ENCODE assay signal across 21 cellular contexts in genomic region chr3:157078131-157078835, GRCh38.
DNase-seq lines count a peak whose midpoint lies in the region; ATAC-seq and TF ChIP-seq lines count a peak whose summit lies in the region.
"Had no signal": no experiment of that assay in that cellular context is flagged by ENCODE, and none has a peak within 500 bp of the region (broad histone marks: within the 10 kb centered on the region; RNA-seq: fewer than 3 reads in every experiment).

No MANE protein-coding gene starts in this region.

- no peaks in the 10 kb centered on the region for H4K20me1 ChIP-seq in MM.1S (ENCODE audit: insufficient read depth, low read length)

- H3F3A ChIP-seq in MM.1S (ENCODE audit: insufficient read depth, low read length) = no peaks in the 10 kb centered on the region; the same call in 1 of the 2 replicates

- H3K9me2 ChIP-seq in MM.1S (replicated peaks; ENCODE audit: insufficient read depth, low read length) = no peaks in the 10 kb centered on the region

- H3K36me3 ChIP-seq in MM.1S (replicated peaks; ENCODE audit: insufficient read depth, low read length) (no peaks in the 10 kb centered on the region), suprapubic skin (no peaks in the 10 kb centered on the region)
- H3K36me3 ChIP-seq: colonic mucosa, esophagus muscularis mucosa, SJSA1, tibial nerve, WERI-Rb-1 had no signal

- TF ChIP-seq POLR2A in suprapubic skin (IDR thresholded peaks at IDR 0.05) = no peak

- H3K27me3 ChIP-seq in MM.1S (replicated peaks; ENCODE audit: insufficient read depth, low read length) (no peaks in the 10 kb centered on the region), suprapubic skin (no peaks in the 10 kb centered on the region)
- H3K27me3 ChIP-seq: colonic mucosa, esophagus muscularis mucosa, hepatocyte, SJSA1, tibial nerve had no signal

- no peak overlapping the region for H3K27ac ChIP-seq in MM.1S (ENCODE audit: low read length)
- peak overlapping the region; percentile 47 for H3K27ac ChIP-seq in suprapubic skin
- H3K27ac ChIP-seq: colonic mucosa, hepatocyte, SJSA1, WERI-Rb-1 had no signal

- peak overlapping the region; percentile 24 for H3K4me3 ChIP-seq in MM.1S (ENCODE audit: low read length)
- peak overlapping the region; percentile 15 for H3K4me3 ChIP-seq in epithelial cell of proximal tubule (ENCODE audit: low read depth, low read length)
- no peak overlapping the region for H3K4me3 ChIP-seq in suprapubic skin
- H3K4me3 ChIP-seq: colonic mucosa, esophagus muscularis mucosa, GM23338, hepatocyte, SJSA1, tibial nerve had no signal

- peak; percentile 35 for DNase-seq in activated CD8-positive, alpha-beta memory T cell treated with anti-CD3 and anti-CD28 coated beads for 24 hours
- no peak for DNase-seq in activated CD8-positive, alpha-beta memory T cell treated with anti-CD3 and anti-CD28 coated beads, Interleukin-2, amount 50 U/mL, for 4 hours
- DNase-seq in MM.1S (no peak), epithelial cell of proximal tubule (ENCODE audit: low read depth) (no peak), suprapubic skin (ENCODE audit: low spot score in 2 of 2) (no peak)
- DNase-seq in activated T-cell treated with anti-CD3 and anti-CD28 coated beads, Interleukin-2, amount 50 U/mL, for 1 hour = no peak
- DNase-seq: activated naive CD8-positive, alpha-beta T cell treated with anti-CD3 and anti-CD28 coated beads, Interleukin-2, amount 50 U/mL, for 24 hours; DND-41; KBM-7; left colon; naive thymus-derived CD4-positive, alpha-beta T cell; NCI-H1930; WERI-Rb-1 had no signal

- 84% methylated on average over 5 of the region's 5 CpGs for WGBS in suprapubic skin

- H3K79me2 ChIP-seq in MM.1S (ENCODE audit: low read length) = no peaks in the 10 kb centered on the region
- H3K79me2 ChIP-seq: hepatocyte had no signal

- no peaks in the 10 kb centered on the region for H3K9me3 ChIP-seq in MM.1S (replicated peaks; ENCODE audit: insufficient read depth, low read length)
- no peaks in the 10 kb centered on the region for H3K9me3 ChIP-seq in suprapubic skin
- H3K9me3 ChIP-seq: colonic mucosa, esophagus muscularis mucosa, SJSA1, tibial nerve had no signal

- ATAC-seq in SK-N-SH treated with all-trans-retinoic acid at 6 μM for 48 hours = no peak
- no peak for ATAC-seq in GM21529 (IDR thresholded peaks at IDR 0.05; ENCODE audit: unreplicated experiment)
- ATAC-seq: activated naive CD8-positive, alpha-beta T cell treated with anti-CD3 and anti-CD28 coated beads, Interleukin-2, amount 50 U/mL, for 24 hours; left colon; naive thymus-derived CD4-positive, alpha-beta T cell had no signal

- H3K4me1 ChIP-seq in MM.1S (ENCODE audit: low read length) (peaks cover 9% of the 10 kb centered on the region; the same call in 1 of the 2 replicates), suprapubic skin (peaks cover 34% of the 10 kb centered on the region)
- H3K4me1 ChIP-seq: colonic mucosa had no signal

- TF ChIP-seq CTCF in MM.1S (IDR thresholded peaks at IDR 0.05; ENCODE audit: low read length) (peak; percentile 27), epithelial cell of proximal tubule (conservative IDR thresholded peaks at IDR 0.05; ENCODE audit: low read depth, low read length) (no peak), suprapubic skin (IDR thresholded peaks at IDR 0.05) (no peak)

- TF ChIP-seq EP300 in suprapubic skin (IDR thresholded peaks at IDR 0.05) = no peak

- H3K4me2 ChIP-seq in MM.1S (ENCODE audit: low read depth, low read length) = peak overlapping the region; percentile 44
- H3K4me2 ChIP-seq: GM23338, hepatocyte had no signal

- peak overlapping the region; percentile 4; the same call in 1 of the 2 replicates for H3K9ac ChIP-seq in MM.1S (ENCODE audit: low read length)

- peak overlapping the region; percentile 8; the same call in 1 of the 2 replicates for H2AFZ ChIP-seq in MM.1S (ENCODE audit: low read length)
- H2AFZ ChIP-seq: GM23338, hepatocyte had no signal

TF ChIP-seq in SK-N-SH treated with all-trans-retinoic acid at 6 μM for 48 hours, 23 proteins besides CTCF, POLR2A, EP300 and RAD21:
- TF ChIP-seq RARB (CRISPR knock-in tag; IDR thresholded peaks at IDR 0.05) = no peak
- no peak for TF ChIP-seq TOX (CRISPR knock-in tag; IDR thresholded peaks at IDR 0.05; ENCODE audit: borderline replicate concordance)
- TF ChIP-seq ZFP30 (CRISPR knock-in tag; IDR thresholded peaks at IDR 0.05) = no peak
- no peak for TF ChIP-seq ZNF565 (CRISPR knock-in tag; conservative IDR thresholded peaks at IDR 0.05; ENCODE audit: low read depth)
- TF ChIP-seq ISL1 (CRISPR knock-in tag; IDR thresholded peaks at IDR 0.05) = no peak
- no peak for TF ChIP-seq PPARA (CRISPR knock-in tag; IDR thresholded peaks at IDR 0.05; ENCODE audit: borderline replicate concordance)
- no peak for TF ChIP-seq POU6F1 (CRISPR knock-in tag; IDR thresholded peaks at IDR 0.05; ENCODE audit: borderline replicate concordance, low read depth)
- TF ChIP-seq CSDC2 (CRISPR knock-in tag; IDR thresholded peaks at IDR 0.05) = no peak
- no peak for TF ChIP-seq ARNTL (CRISPR knock-in tag; IDR thresholded peaks at IDR 0.05; ENCODE audit: borderline replicate concordance, low read depth)
- TF ChIP-seq ZC3H10 (CRISPR knock-in tag; IDR thresholded peaks at IDR 0.05) = no peak
- no peak for TF ChIP-seq ZFP3 (CRISPR knock-in tag; IDR thresholded peaks at IDR 0.05)
- no peak for TF ChIP-seq ZNF70 (CRISPR knock-in tag; IDR thresholded peaks at IDR 0.05)
- TF ChIP-seq CSRNP3 (CRISPR knock-in tag; IDR thresholded peaks at IDR 0.05) = no peak
- no peak for TF ChIP-seq ESRRG (CRISPR knock-in tag; IDR thresholded peaks at IDR 0.05)
- TF ChIP-seq OSR1 (CRISPR knock-in tag; IDR thresholded peaks at IDR 0.05) = no peak
